Comparison of ENCODE assay signal across 9 cellular contexts in the genomic region with DNA sequence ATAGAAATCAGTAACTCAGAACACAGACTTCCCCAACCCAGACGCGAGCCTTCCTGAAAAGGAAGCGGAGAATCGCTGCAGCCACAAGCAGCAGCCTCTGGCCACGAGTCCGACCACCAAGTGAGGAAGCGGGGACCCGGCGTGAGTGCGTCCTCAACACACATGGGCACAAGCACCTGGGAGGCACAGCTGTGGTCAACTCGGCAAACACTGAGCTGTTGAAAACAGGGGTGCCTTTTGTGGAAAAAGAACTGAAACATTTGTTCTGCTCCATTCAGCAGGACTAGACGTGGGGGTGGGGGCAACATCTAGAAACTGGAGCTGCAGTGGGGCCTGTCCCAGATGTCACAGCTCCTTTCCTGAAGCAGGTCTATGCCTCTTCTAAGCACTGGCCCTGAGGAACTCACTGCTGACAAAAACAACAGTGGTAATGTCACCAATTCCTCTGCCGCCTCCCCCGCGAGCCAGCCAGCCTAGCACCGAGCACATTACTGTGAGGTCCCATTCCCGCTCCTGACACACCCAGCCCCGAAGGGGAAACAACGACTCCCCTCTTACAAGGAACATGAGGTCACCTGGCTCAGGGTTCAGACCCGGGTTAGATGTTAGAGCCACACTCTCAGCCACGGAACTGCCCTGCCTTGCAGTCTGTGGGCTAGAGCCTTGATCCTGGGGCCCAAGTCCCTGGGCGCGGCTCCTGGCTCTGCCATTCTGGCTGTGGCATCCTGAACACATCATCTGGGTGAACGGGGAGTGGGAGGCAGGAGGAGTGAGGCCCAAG. TPM values are rescaled to one million over a fixed set of nuclear protein-coding genes. Genes with fewer than 3 reads are reported as not detected.
A peak's percentile ranks its signal among the peaks of the same experiment; 100 is the strongest.
DNase-seq lines count a peak whose midpoint lies in the region; ATAC-seq and TF ChIP-seq lines count a peak whose summit lies in the region.
"Had no signal": no experiment of that assay in that cellular context is flagged by ENCODE, and none has a peak within 500 bp of the region (broad histone marks: within the 10 kb centered on the region; RNA-seq: fewer than 3 reads in every experiment).

No MANE protein-coding gene starts in this region.

- no peak overlapping the region for H3K4me2 ChIP-seq in smooth muscle cell

- no peaks in the 10 kb centered on the region for H3K36me3 ChIP-seq in CD4-positive, alpha-beta memory T cell (ENCODE audit: insufficient read depth, low read length)
- H3K36me3 ChIP-seq in H7 (replicated peaks; ENCODE audit: control insufficient read depth, insufficient read depth, low read length) = no peaks in the 10 kb centered on the region
- no peaks in the 10 kb centered on the region for H3K36me3 ChIP-seq in smooth muscle cell (ENCODE audit: low read depth)

- peak overlapping the region; percentile 90 for H3K27ac ChIP-seq in CD4-positive, alpha-beta memory T cell (ENCODE audit: low read depth, low read length)
- H3K27ac ChIP-seq in smooth muscle cell (ENCODE audit: low read depth) = no peak overlapping the region
- H3K27ac ChIP-seq: tibial artery had no signal

- H3F3A ChIP-seq in smooth muscle cell (ENCODE audit: low read depth) = no peaks in the 10 kb centered on the region

- H3K27me3 Mint-ChIP-seq in CD4-positive, alpha-beta memory T cell = no peaks in the 10 kb centered on the region
- no peaks in the 10 kb centered on the region for H3K27me3 Mint-ChIP-seq in T-helper 1 cell treated with Interleukin-12 subunit alpha and Interleukin-12 subunit beta and Interleukin-4 antibody, amounts not matched to agents 30 μg/mL and 1 μg/mL, for 36 hours (ENCODE audit: low read depth)
- no peaks in the 10 kb centered on the region for H3K27me3 Mint-ChIP-seq in memory B cell

- no peaks in the 10 kb centered on the region for H4K20me1 ChIP-seq in smooth muscle cell (ENCODE audit: low read depth)

- no peaks in the 10 kb centered on the region for H3K27me3 ChIP-seq in CD4-positive, alpha-beta memory T cell (ENCODE audit: insufficient read depth, low read length)
- H3K27me3 ChIP-seq in H7 (ENCODE audit: control insufficient read depth, insufficient read depth, low read length) = no peaks in the 10 kb centered on the region
- no peaks in the 10 kb centered on the region for H3K27me3 ChIP-seq in smooth muscle cell (ENCODE audit: low read depth)
- H3K27me3 ChIP-seq: tibial artery had no signal

- no peak for TF ChIP-seq CTCF in foreskin fibroblast (IDR thresholded peaks at IDR 0.05; ENCODE audit: low read depth, low read length)
- no peak for TF ChIP-seq CTCF in smooth muscle cell (IDR thresholded peaks at IDR 0.05; ENCODE audit: borderline replicate concordance, insufficient read depth, poor library complexity, severe bottlenecking)

- intact Hi-C loops in CD4-positive, alpha-beta memory T cell (cut with micrococcal nuclease) = no loop called here

- H3K4me1 Mint-ChIP-seq in CD4-positive, alpha-beta memory T cell = peaks cover 53 to 88% (median 70%) of the 10 kb centered on the region in 4 donors
- peaks cover 62% of the 10 kb centered on the region for H3K4me1 Mint-ChIP-seq in T-helper 1 cell treated with Interleukin-12 subunit alpha and Interleukin-12 subunit beta and Interleukin-4 antibody, amounts not matched to agents 30 μg/mL and 1 μg/mL, for 36 hours (ENCODE audit: low read depth)
- peaks cover 22% of the 10 kb centered on the region for H3K4me1 Mint-ChIP-seq in memory B cell

- H3K9me3 Mint-ChIP-seq in CD4-positive, alpha-beta memory T cell = no peaks in the 10 kb centered on the region
- H3K9me3 Mint-ChIP-seq in T-helper 1 cell treated with Interleukin-12 subunit alpha and Interleukin-12 subunit beta and Interleukin-4 antibody, amounts not matched to agents 30 μg/mL and 1 μg/mL, for 36 hours = no peaks in the 10 kb centered on the region
- H3K9me3 Mint-ChIP-seq in memory B cell = no peaks in the 10 kb centered on the region

- no peaks in the 10 kb centered on the region for H3K79me2 ChIP-seq in smooth muscle cell (ENCODE audit: low read depth)

- POLR2A ChIA-PET in CD4-positive, alpha-beta memory T cell (lab: Charles Lee; ENCODE audit: partially characterized antibody) = interaction anchor here (1.0 to 11.9 kb wide), 14 partner anchors 9 to 175 kb away, joined by 3 to 239 read pairs (median 26); a partner anchor contains a TSS

- no peak overlapping the region for H3K9ac ChIP-seq in smooth muscle cell (ENCODE audit: low read depth)

- WGBS in smooth muscle cell (ENCODE audit: low lambda C conversion rate) = 90% methylated on average over 24 of the region's 24 CpGs

- no peaks in the 10 kb centered on the region for H3K9me3 ChIP-seq in CD4-positive, alpha-beta memory T cell (ENCODE audit: control insufficient read depth in 1 of 2, low read length in 2 of 2)
- no peaks in the 10 kb centered on the region for H3K9me3 ChIP-seq in smooth muscle cell (replicated peaks; ENCODE audit: low read depth)
- H3K9me3 ChIP-seq: tibial artery had no signal

- peak overlapping the region; percentile 97 to 100 (median 100) for H3K27ac Mint-ChIP-seq in CD4-positive, alpha-beta memory T cell
- peak overlapping the region; percentile 89 for H3K27ac Mint-ChIP-seq in T-helper 1 cell treated with Interleukin-12 subunit alpha and Interleukin-12 subunit beta and Interleukin-4 antibody, amounts not matched to agents 30 μg/mL and 1 μg/mL, for 36 hours
- H3K27ac Mint-ChIP-seq in memory B cell = peak overlapping the region; percentile 47

- CTCF ChIA-PET in CD4-positive, alpha-beta memory T cell (lab: Charles Lee; ENCODE audit: partially characterized antibody) = interaction anchor here (0.8 to 9.9 kb wide), 12 partner anchors 10 to 231 kb away, joined by 3 to 213 read pairs (median 13); no protein-coding TSS in a partner anchor

- ATAC-seq in memory B cell (ENCODE audit: low read depth) = peak; percentile 41

- H3K4me3 ChIP-seq in CD4-positive, alpha-beta memory T cell (ENCODE audit: low read length in 2 of 2) = peak overlapping the region in 1 of 2 donors; percentile 45
- H3K4me3 ChIP-seq in H7 (ENCODE audit: insufficient read depth, low read depth, low read length) (no peak overlapping the region), foreskin fibroblast (ENCODE audit: low read depth in 1 of 2, low read length in 2 of 2) (no peak overlapping the region), smooth muscle cell (no peak overlapping the region)
- H3K4me3 ChIP-seq: tibial artery had no signal

- no peak overlapping the region for H2AFZ ChIP-seq in smooth muscle cell (ENCODE audit: low read depth)

- H3K36me3 Mint-ChIP-seq in CD4-positive, alpha-beta memory T cell = peaks cover 9 to 20% of the 10 kb centered on the region in 2 donors
- H3K36me3 Mint-ChIP-seq in T-helper 1 cell treated with Interleukin-12 subunit alpha and Interleukin-12 subunit beta and Interleukin-4 antibody, amounts not matched to agents 30 μg/mL and 1 μg/mL, for 36 hours (ENCODE audit: low read depth) = peaks cover 35% of the 10 kb centered on the region
- peaks cover 3% of the 10 kb centered on the region for H3K36me3 Mint-ChIP-seq in memory B cell

- peaks cover 86% of the 10 kb centered on the region for H3K4me1 ChIP-seq in CD4-positive, alpha-beta memory T cell (ENCODE audit: insufficient read depth, low read length)
- H3K4me1 ChIP-seq in smooth muscle cell (ENCODE audit: low read depth) = peaks cover 7% of the 10 kb centered on the region

- H3K4me3 Mint-ChIP-seq in CD4-positive, alpha-beta memory T cell = peak overlapping the region; percentile 52 to 87 (median 78)
- peak overlapping the region; percentile 55 for H3K4me3 Mint-ChIP-seq in T-helper 1 cell treated with Interleukin-12 subunit alpha and Interleukin-12 subunit beta and Interleukin-4 antibody, amounts not matched to agents 30 μg/mL and 1 μg/mL, for 36 hours
- peak overlapping the region; percentile 7 for H3K4me3 Mint-ChIP-seq in memory B cell

- DNase-seq in CD4-positive, alpha-beta memory T cell = peak in 1 of 5 donors; percentile 57
- DNase-seq in H7 (peak; percentile 20), memory B cell (ENCODE audit: low spot score in 2 of 2) (peak in 1 of 2 donors; percentile 19), foreskin fibroblast (no peak), OCI-M1 (lab: John Stamatoyannopoulos, UW) (no peak), smooth muscle cell (lab: John Stamatoyannopoulos, UW; ENCODE audit: unreplicated experiment) (no peak), NCI-H748 (lab: John Stamatoyannopoulos, UW; ENCODE audit: unreplicated experiment) (no peak)

RNA-seq across cellular contexts. Expression of a gene that starts 28.9 kb away (rescaled TPM):
- total RNA-seq in CD4-positive, alpha-beta memory T cell = 10 to 100 TPM; 28.6 to 31.0 TPM
- polyA plus RNA-seq in CD4-positive, alpha-beta memory T cell = 1 to 10 TPM; 4.8 to 8.1 TPM
- 7.6 and 12.2 TPM in 2 replicates for total RNA-seq in H7 (2014; rRNA removed; shearing (Covaris generic))
- 0.81 and 2.6 TPM in 2 replicates for total RNA-seq in smooth muscle cell
- polyA plus RNA-seq in smooth muscle cell = 3.1 and 3.5 TPM in 2 replicates

RNA-seq across cellular contexts. Expression of a gene that starts 36.3 kb away (rescaled TPM):
- 10 to 100 TPM; 66.6 to 70.7 TPM for total RNA-seq in CD4-positive, alpha-beta memory T cell
- polyA plus RNA-seq in CD4-positive, alpha-beta memory T cell = 100 to 1,000 TPM; 142 to 202 TPM
- 22.8 and 24.7 TPM in 2 replicates for total RNA-seq in H7 (2014; rRNA removed; shearing (Covaris generic))
- 35.7 and 36.9 TPM in 2 replicates for total RNA-seq in smooth muscle cell
- polyA plus RNA-seq in smooth muscle cell = 59.1 and 61.2 TPM in 2 replicates

Comparison
In these comparisons a context has a peak if more than half of its experiments do, and no peak if none do; other contexts are left out.
1. H3K27ac Mint-ChIP-seq: peak in every context shown above with its lines; median percentile 100 in CD4-positive, alpha-beta memory T cell; 89 in T-helper 1 cell treated with Interleukin-12 subunit alpha and Interleukin-12 subunit beta and Interleukin-4 antibody, amounts not matched to agents 30 μg/mL and 1 μg/mL, for 36 hours; 47 in memory B cell.
2. H3K4me3 Mint-ChIP-seq: peak in every context shown above with its lines; median percentile 78 in CD4-positive, alpha-beta memory T cell; 55 in T-helper 1 cell treated with Interleukin-12 subunit alpha and Interleukin-12 subunit beta and Interleukin-4 antibody, amounts not matched to agents 30 μg/mL and 1 μg/mL, for 36 hours; 7 in memory B cell.